Comparison of ENCODE assay signal across 10 cellular contexts in genomic region chr10:72693599-72693915, GRCh38. TPM values are rescaled to one million over a fixed set of nuclear protein-coding genes. Genes with fewer than 3 reads are reported as not detected.
DNase-seq lines count a peak whose midpoint lies in the region; ATAC-seq, FAIRE-seq and TF ChIP-seq lines count a peak whose summit lies in the region.
"Had no signal": no experiment of that assay in that cellular context is flagged by ENCODE, and none has a peak within 500 bp of the region (broad histone marks: within the 10 kb centered on the region; RNA-seq: fewer than 3 reads in every experiment).

No MANE protein-coding gene starts in this region.

- peak overlapping the region; percentile 68 to 92 for H3K4me3 ChIP-seq in right atrium auricular region
- peak overlapping the region; percentile 84 for H3K4me3 ChIP-seq in astrocyte (ENCODE audit: insufficient read depth, low read depth, low read length)
- H3K4me3 ChIP-seq in aorta (ENCODE audit: low read length in 2 of 2): peak overlapping the region; percentile 80 to 87

- peak overlapping the region; percentile 99 for H3K4me2 ChIP-seq in astrocyte (ENCODE audit: low read length)

- ATAC-seq in Right ventricle myocardium inferior (no peak), aorta (ENCODE audit: low FRiP score) (no peak), HG02884 (IDR thresholded peaks at IDR 0.05; ENCODE audit: unreplicated experiment) (no peak)
- ATAC-seq in stimulated activated naive CD8-positive, alpha-beta T cell treated with anti-CD3 and anti-CD28 coated beads, Interleukin-15, amount 100 ng/mL, for 72 hours: no peak

- no peaks in the 10 kb centered on the region for H3K9me3 Mint-ChIP-seq in astrocyte (ENCODE audit: unreplicated experiment)
- no peaks in the 10 kb centered on the region for H3K9me3 Mint-ChIP-seq in stimulated activated naive CD8-positive, alpha-beta T cell treated with anti-CD3 and anti-CD28 coated beads, Interleukin-15, amount 100 ng/mL, for 72 hours

- DNase-seq in right atrium auricular region (ENCODE audit: low spot score): no peak
- DNase-seq in Right ventricle myocardium inferior (ENCODE audit: missing footprints): no peak
- DNase-seq in astrocyte (ENCODE audit: low read depth): peak; percentile 25
- DNase-seq in medulla oblongata (ENCODE audit: extremely low spot score): peak; percentile 30
- DNase-seq in aorta: no peak
- DNase-seq in NCI-H1092 treated with DMSO at 0.1 percent for 48 hours (lab: John Stamatoyannopoulos, UW): no peak
- DNase-seq in stimulated activated naive CD8-positive, alpha-beta T cell treated with anti-CD3 and anti-CD28 coated beads, Interleukin-15, amount 100 ng/mL, for 72 hours: no peak
- DNase-seq: stimulated activated naive CD4-positive, alpha-beta T cell treated with Interleukin-2 at 50 U/mL for 16 hours had no signal

- 5 to 7% methylated on average over 2 of the region's 2 CpGs for WGBS in aorta, 2 donors

- peaks cover 46% of the 10 kb centered on the region for H4K20me1 ChIP-seq in astrocyte (ENCODE audit: insufficient read depth, low read length)

- intact Hi-C loops in Right ventricle myocardium inferior (cut with DNase I): loop anchor here (2.0 to 5.0 kb wide), 2 partner anchors 66 to 141 kb away; partner anchors contain the start of gene MICU1
- intact Hi-C loops in aorta (cut with DNase I): loop anchor here (2.0 to 10.0 kb wide), 4 partner anchors 44 to 329 kb away; no protein-coding TSS in a partner anchor

- H3K27ac ChIP-seq in right atrium auricular region (no peak overlapping the region), astrocyte (ENCODE audit: low read depth, low read length) (no peak overlapping the region), aorta (ENCODE audit: low read depth in 1 of 2, low read length in 2 of 2) (no peak overlapping the region)

- no peaks in the 10 kb centered on the region for H3K27me3 Mint-ChIP-seq in astrocyte (ENCODE audit: low read depth, unreplicated experiment)
- no peaks in the 10 kb centered on the region for H3K27me3 Mint-ChIP-seq in stimulated activated naive CD8-positive, alpha-beta T cell treated with anti-CD3 and anti-CD28 coated beads, Interleukin-15, amount 100 ng/mL, for 72 hours

- TF ChIP-seq CTCF in right atrium auricular region (IDR thresholded peaks at IDR 0.05): no peak
- no peak for TF ChIP-seq CTCF in astrocyte (IDR thresholded peaks at IDR 0.05; ENCODE audit: insufficient read depth, low read depth, low read length)

- H2AFZ ChIP-seq in astrocyte (ENCODE audit: low read depth, low read length): no peak overlapping the region

- H3K4me1 ChIP-seq in right atrium auricular region: peaks cover 0 to 32% of the 10 kb centered on the region in 2 donors
- H3K4me1 ChIP-seq in astrocyte (ENCODE audit: insufficient read depth, low read length): peaks cover 23% of the 10 kb centered on the region
- peaks cover 2 to 5% of the 10 kb centered on the region in 2 donors for H3K4me1 ChIP-seq in aorta (ENCODE audit: control insufficient read depth in 1 of 2, insufficient read depth in 2 of 2, low read length in 2 of 2)

- H3K36me3 ChIP-seq in right atrium auricular region: no peaks in the 10 kb centered on the region
- H3K36me3 ChIP-seq in astrocyte (ENCODE audit: insufficient read depth, low read length): no peaks in the 10 kb centered on the region
- H3K36me3 ChIP-seq in aorta (ENCODE audit: control insufficient read depth in 1 of 2, insufficient read depth in 2 of 2, low read length in 1 of 2): no peaks in the 10 kb centered on the region

- no peak for FAIRE-seq in astrocyte (lab: Jason Lieb, UNC)
- FAIRE-seq: G401.6 had no signal

- H3K36me3 Mint-ChIP-seq in astrocyte (ENCODE audit: low read depth, unreplicated experiment): no peaks in the 10 kb centered on the region

- H3K4me3 Mint-ChIP-seq in astrocyte (ENCODE audit: unreplicated experiment): peak overlapping the region; percentile 94
- peak overlapping the region in 1 of 2 donors; percentile 85 for H3K4me3 Mint-ChIP-seq in stimulated activated naive CD8-positive, alpha-beta T cell treated with anti-CD3 and anti-CD28 coated beads, Interleukin-15, amount 100 ng/mL, for 72 hours

- H3K27me3 ChIP-seq in right atrium auricular region (no peaks in the 10 kb centered on the region), astrocyte (ENCODE audit: insufficient read depth, low read length) (no peaks in the 10 kb centered on the region), aorta (ENCODE audit: control insufficient read depth in 1 of 2, insufficient read depth in 2 of 2, low read length in 1 of 2) (no peaks in the 10 kb centered on the region)

- peaks cover 16% of the 10 kb centered on the region for H3K4me1 Mint-ChIP-seq in astrocyte (ENCODE audit: low read depth, unreplicated experiment)
- peaks cover 36% of the 10 kb centered on the region for H3K4me1 Mint-ChIP-seq in stimulated activated naive CD8-positive, alpha-beta T cell treated with anti-CD3 and anti-CD28 coated beads, Interleukin-15, amount 100 ng/mL, for 72 hours

- H3K9me3 ChIP-seq in right atrium auricular region (no peaks in the 10 kb centered on the region), astrocyte (ENCODE audit: insufficient read depth, low read depth, low read length) (no peaks in the 10 kb centered on the region), aorta (ENCODE audit: control insufficient read depth, low read length) (no peaks in the 10 kb centered on the region)

- H3K9ac ChIP-seq in astrocyte (ENCODE audit: low read length): peak overlapping the region; percentile 90

- H3K79me2 ChIP-seq in astrocyte (ENCODE audit: insufficient read depth, low read length): peaks cover 59% of the 10 kb centered on the region

- no peak overlapping the region for H3K27ac Mint-ChIP-seq in astrocyte (ENCODE audit: unreplicated experiment)
- no peak overlapping the region for H3K27ac Mint-ChIP-seq in stimulated activated naive CD8-positive, alpha-beta T cell treated with anti-CD3 and anti-CD28 coated beads, Interleukin-15, amount 100 ng/mL, for 72 hours

RNA-seq across cellular contexts. Expression of gene MCU, which starts 1.6 kb away (rescaled TPM):
- total RNA-seq in right atrium auricular region (10 to 100 TPM; 12.4 to 14.2 TPM), Right ventricle myocardium inferior (15.1 TPM), astrocyte (29.3 and 31.8 TPM in 2 replicates), aorta (10 to 100 TPM; 31.5 to 45.6 TPM)
- polyA plus RNA-seq in aorta: 10 to 100 TPM; 18.3 to 21.7 TPM

Comparison
In these comparisons a context has a peak if more than half of its experiments do, and no peak if none do; other contexts are left out.
1. DNase-seq: peak in astrocyte (single experiment) and medulla oblongata (single experiment); none in right atrium auricular region (single experiment), Right ventricle myocardium inferior (single experiment), aorta (0 of 2), NCI-H1092 treated with DMSO at 0.1 percent for 48 hours (single experiment) and stimulated activated naive CD8-positive, alpha-beta T cell treated with anti-CD3 and anti-CD28 coated beads, Interleukin-15, amount 100 ng/mL, for 72 hours (0 of 2).
2. Peak in every context shown above with its lines, with median percentiles within 50 percentile points of each other: H3K4me3 ChIP-seq.